Comparison of ENCODE assay signal across 29 cellular contexts in the genomic region with DNA sequence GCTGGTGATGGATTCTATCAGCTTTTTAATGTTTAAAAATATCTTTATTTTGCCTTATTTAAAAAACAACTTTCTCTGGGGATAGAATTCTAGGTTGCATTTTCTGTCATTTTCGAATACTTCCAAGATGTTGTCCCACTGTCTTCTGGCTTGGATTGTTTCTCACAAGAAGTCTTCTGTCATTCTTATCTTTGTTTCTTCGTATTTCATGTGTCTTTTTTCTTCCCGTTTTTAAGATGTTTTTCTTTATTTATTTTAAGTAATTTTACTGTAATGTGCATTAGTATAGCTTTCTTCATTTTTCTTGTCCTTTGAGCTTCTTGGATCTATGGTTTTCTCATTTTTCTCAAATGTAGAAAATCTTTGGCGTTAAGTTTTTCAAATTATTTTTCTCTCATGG. TPM values are rescaled to one million over a fixed set of nuclear protein-coding genes. Genes with fewer than 3 reads are reported as not detected.
DNase-seq lines count a peak whose midpoint lies in the region; ATAC-seq, FAIRE-seq and TF ChIP-seq lines count a peak whose summit lies in the region.
"Had no signal": no experiment of that assay in that cellular context is flagged by ENCODE, and none has a peak within 500 bp of the region (broad histone marks: within the 10 kb centered on the region; RNA-seq: fewer than 3 reads in every experiment).

No MANE protein-coding gene starts in this region.

- intact Hi-C loops in HepG2 (cut with micrococcal nuclease; ENCODE audit: unreplicated experiment) (no loop called here), right lobe of liver (cut with DNase I) (no loop called here)

- FAIRE-seq in HepG2 (lab: Jason Lieb, UNC) (no peak), small intestine (lab: Jason Lieb, UNC) (peak; percentile 39)
- FAIRE-seq: A549, GM12892, H54 had no signal

- H2AFZ ChIP-seq in HepG2 (ENCODE audit: low read length): no peak overlapping the region

- H3K27ac ChIP-seq in HepG2 (ENCODE audit: extremely low read length, insufficient read depth, low read length): no peak overlapping the region
- no peak overlapping the region for H3K27ac ChIP-seq in right lobe of liver
- no peak overlapping the region for H3K27ac ChIP-seq in small intestine (ENCODE audit: low read depth in 1 of 2, low read length in 1 of 2)
- H3K27ac ChIP-seq: A549, C4-2B, KMS-11, SJSA1 had no signal

- H3K27me3 ChIP-seq in HepG2 (ENCODE audit: control insufficient read depth in 1 of 2, insufficient read depth in 2 of 2, low read length in 2 of 2) (no peaks in the 10 kb centered on the region), right lobe of liver (no peaks in the 10 kb centered on the region), small intestine (ENCODE audit: control insufficient read depth in 2 of 2, insufficient read depth in 2 of 2, low read length in 2 of 2) (no peaks in the 10 kb centered on the region)
- H3K27me3 ChIP-seq: SJSA1 had no signal

- H3K4me3 ChIP-seq in HepG2 (replicated peaks in 1 of 3; ENCODE audit: insufficient read depth in 1 of 3, low read depth in 2 of 3, low read length in 3 of 3): no peak overlapping the region
- H3K4me3 ChIP-seq in right lobe of liver: no peak overlapping the region
- H3K4me3 ChIP-seq in NB4 (ENCODE audit: low read depth, low read length): no peak overlapping the region
- no peak overlapping the region for H3K4me3 ChIP-seq in fibroblast of pulmonary artery (replicated peaks; ENCODE audit: low read depth, low read length)
- no peak overlapping the region for H3K4me3 ChIP-seq in small intestine (ENCODE audit: low read depth in 1 of 2, low read length in 2 of 2)
- H3K4me3 ChIP-seq: A549, SJSA1 had no signal

- no peaks in the 10 kb centered on the region for H3K79me2 ChIP-seq in HepG2 (ENCODE audit: insufficient read depth, low read length)

- POLR2A ChIA-PET in HepG2 (lab: Yijun Ruan, JAX): no interaction called here

- H3K36me3 ChIP-seq in HepG2 (replicated peaks in 1 of 2; ENCODE audit: control insufficient read depth in 1 of 2, insufficient read depth in 2 of 2, low read length in 2 of 2): peaks cover 4 to 27% of the 10 kb centered on the region in 2 experiments
- peaks cover 0 to 20% (median 3%) of the 10 kb centered on the region in 4 donors for H3K36me3 ChIP-seq in right lobe of liver
- peaks cover 7 to 10% of the 10 kb centered on the region in 2 donors for H3K36me3 ChIP-seq in small intestine (ENCODE audit: control insufficient read depth in 2 of 2, insufficient read depth in 2 of 2, low read length in 2 of 2)

- CTCF ChIA-PET in HepG2 (lab: Yijun Ruan, JAX; ENCODE audit: low intra/inter-chr PET ratio, low total read pairs): no interaction called here

- no peak for ATAC-seq in HepG2
- no peak for ATAC-seq in right lobe of liver
- no peak for ATAC-seq in HG03565 (IDR thresholded peaks at IDR 0.05; ENCODE audit: unreplicated experiment)
- ATAC-seq: A549; CD8-positive, alpha-beta T cell; T-cell had no signal

- no peak for TF ChIP-seq RAD21 in HepG2 (CRISPR knock-in tag; IDR thresholded peaks at IDR 0.05)

- BruUV-seq in HepG2 (replicated peaks; lab: Mats Ljungman, UMichigan): no TSS peak

- DNase-seq in HepG2 (ENCODE audit: low spot score): no peak
- DNase-seq in right lobe of liver: no peak
- DNase-seq in NB4 (ENCODE audit: low read depth): peak; percentile 6
- DNase-seq in fibroblast of pulmonary artery (ENCODE audit: low read depth): peak; percentile 7
- no peak for DNase-seq in small intestine
- DNase-seq in amygdala (lab: John Stamatoyannopoulos, UW): no peak
- no peak for DNase-seq in LoVo (ENCODE audit: low spot score)
- DNase-seq: Caco-2; CD8-positive, alpha-beta T cell; DMS79; EL; GF-D8; IMR-90; NCI-H1092 treated with DMSO at 0.1 percent for 48 hours; NCI-H1436; NCI-H187 treated with DMSO at 0.1 percent for 48 hours; NCI-H446; NCI-H524 treated with DMSO at 0.1 percent for 48 hours; NCI-H774; Right ventricle myocardium superior; RPMI8226; T-cell had no signal

- H3K9ac ChIP-seq in HepG2 (ENCODE audit: insufficient read depth, low read depth, low read length): no peak overlapping the region
- H3K9ac ChIP-seq: KMS-11 had no signal

- H4K20me1 ChIP-seq in HepG2 (ENCODE audit: insufficient read depth, low read length): no peaks in the 10 kb centered on the region

- TF ChIP-seq POLR2A in HepG2 (IDR thresholded peaks at IDR 0.05; ENCODE audit: insufficient read depth in 1 of 2, low read depth in 2 of 2, low read length in 2 of 2) (no peak), right lobe of liver (IDR thresholded peaks at IDR 0.05) (no peak), NB4 (IDR thresholded peaks at IDR 0.05; ENCODE audit: extremely low read depth, insufficient read length) (no peak)

- H3K4me1 ChIP-seq in HepG2 (ENCODE audit: insufficient read depth, low read length) (no peaks in the 10 kb centered on the region), right lobe of liver (peaks cover 0 to 12% (median 3%) of the 10 kb centered on the region in 4 donors), small intestine (ENCODE audit: control insufficient read depth in 2 of 2, insufficient read depth in 1 of 2, low read depth in 1 of 2, low read length in 1 of 2) (no peaks in the 10 kb centered on the region)
- H3K4me1 ChIP-seq: A549, Caco-2, SJSA1 had no signal

- no peak for TF ChIP-seq EP300 in HepG2 (IDR thresholded peaks at IDR 0.05; ENCODE audit: low read depth in 2 of 2, low read length in 2 of 2)
- TF ChIP-seq EP300 in HepG2 (CRISPR knock-in tag; IDR thresholded peaks at IDR 0.05; ENCODE audit: borderline replicate concordance): no peak

- peaks cover 5% of the 10 kb centered on the region; the same call in 1 of the 2 replicates for H3K9me3 ChIP-seq in HepG2 (ENCODE audit: low read length)
- no peaks in the 10 kb centered on the region for H3K9me3 ChIP-seq in right lobe of liver
- no peaks in the 10 kb centered on the region for H3K9me3 ChIP-seq in small intestine (ENCODE audit: control insufficient read depth, low read depth)
- H3K9me3 ChIP-seq: SJSA1 had no signal

- no peak overlapping the region for H3K4me2 ChIP-seq in HepG2 (ENCODE audit: low read depth, low read length)
- H3K4me2 ChIP-seq: A549, KMS-11 had no signal

- no peak for TF ChIP-seq CTCF in HepG2 (CRISPR knock-in tag; IDR thresholded peaks at IDR 0.05)
- TF ChIP-seq CTCF in right lobe of liver (IDR thresholded peaks at IDR 0.05): no peak
- no peak for TF ChIP-seq CTCF in NB4 (IDR thresholded peaks at IDR 0.05; ENCODE audit: low read depth, low read length)
- TF ChIP-seq CTCF in fibroblast of pulmonary artery (IDR thresholded peaks at IDR 0.05; ENCODE audit: low read length, missing control alignments): no peak

- in situ Hi-C loops in HepG2 (cut with HindIII; ENCODE audit: extremely low pct_ligation_motif_present, low pct_unique_long_range_greater_than_20kb): no loop called here

- WGBS in HepG2 (ENCODE audit: low lambda C conversion rate): 97% methylated on average over 4 of the region's 4 CpGs
- WGBS in right lobe of liver (ENCODE audit: insufficient coverage, low coverage, low lambda C conversion rate, missing lambda C conversion rate): 96% methylated on average over 4 of the region's 4 CpGs
- 96 to 98% (median 97%) methylated on average over 4 of the region's 4 CpGs for WGBS in small intestine, 3 donors

TF ChIP-seq in HepG2, 621 proteins besides CTCF, POLR2A, EP300 and RAD21:
- TF ChIP-seq SP4 (CRISPR knock-in tag; IDR thresholded peaks at IDR 0.05) (no peak), CREBL2 (CRISPR knock-in tag; IDR thresholded peaks at IDR 0.05; ENCODE audit: borderline replicate concordance) (no peak), ZNF124 (CRISPR knock-in tag; IDR thresholded peaks at IDR 0.05) (no peak), ZNF317 (CRISPR knock-in tag; IDR thresholded peaks at IDR 0.05) (peak; percentile 97), ZBTB3 (CRISPR knock-in tag; IDR thresholded peaks at IDR 0.05; ENCODE audit: borderline replicate concordance, low read depth) (no peak)
TF ChIP-seq in HepG2: peak in this region for 1.

RNA-seq across cellular contexts. Expression of gene STX17, which starts 19.1 kb away (rescaled TPM):
- total RNA-seq in HepG2 (2016; rRNA removed; fragmentation: Illumina TruSeq; extraction: Trizol): 25.7 and 28.9 TPM in 2 replicates
- 6.8 and 7.6 TPM in 2 replicates for total RNA-seq in HepG2 (2016; cell fraction: cytosol; rRNA removed; fragmentation: Illumina TruSeq; extraction: Trizol; ENCODE audit: low read depth)
- 23.1 and 30.1 TPM in 2 replicates for total RNA-seq in HepG2 (2016; cell fraction: insoluble cytoplasmic fraction; rRNA removed; fragmentation: Illumina TruSeq; extraction: Trizol)
- total RNA-seq in HepG2 (2016; cell fraction: membrane; rRNA removed; fragmentation: Illumina TruSeq; extraction: Trizol): 13.3 and 13.7 TPM in 2 replicates
- 32.1 and 32.8 TPM in 2 replicates for total RNA-seq in HepG2 (2016; cell fraction: nucleus; rRNA removed; fragmentation: Illumina TruSeq; extraction: Trizol)
- 6.1 and 8.3 TPM in 2 replicates for polyA plus RNA-seq in HepG2 (2011; rRNA removed)
- 4.2 and 6.3 TPM in 2 replicates for polyA plus RNA-seq in HepG2 (2011; cell fraction: cytosol; rRNA removed)
- polyA plus RNA-seq in HepG2 (2011; cell fraction: nucleus; rRNA removed): 9.9 and 11.6 TPM in 2 replicates
- polyA plus RNA-seq in HepG2 (2012): 8.6 and 11.7 TPM in 2 replicates
- 1.4 and 3.9 TPM in 2 replicates for polyA plus RNA-seq in HepG2 (2016; cell fraction: cytosol; fragmentation: Illumina TruSeq; extraction: Trizol; ENCODE audit: low read depth)
- polyA plus RNA-seq in HepG2 (2016; cell fraction: insoluble cytoplasmic fraction; fragmentation: Illumina TruSeq; extraction: Trizol; ENCODE audit: low read depth): 18.0 and 19.7 TPM in 2 replicates
- polyA plus RNA-seq in HepG2 (2016; cell fraction: membrane; fragmentation: Illumina TruSeq; extraction: Trizol; ENCODE audit: low read depth): 5.4 and 5.7 TPM in 2 replicates
- 20.1 and 24.1 TPM in 2 replicates for polyA plus RNA-seq in HepG2 (2016; cell fraction: nucleus; fragmentation: Illumina TruSeq; extraction: Trizol; ENCODE audit: insufficient read depth, low read depth)
- 8.5 and 9.0 TPM in 2 replicates for polyA minus RNA-seq in HepG2 (2011; rRNA and poly(A)+ RNA removed; ENCODE audit: low replicate concordance)
- polyA minus RNA-seq in HepG2 (2011; cell fraction: cytosol; rRNA and poly(A)+ RNA removed): 9.3 and 11.5 TPM in 2 replicates
- polyA minus RNA-seq in HepG2 (2011; cell fraction: nucleus; rRNA and poly(A)+ RNA removed): 48.7 and 50.6 TPM in 2 replicates
- total RNA-seq in right lobe of liver: 10 to 100 TPM; 19.9 to 28.2 (median 23.2) TPM
- 1 to 10 TPM; 7.2 to 9.2 (median 7.8) TPM for polyA plus RNA-seq in small intestine

Comparison
In these comparisons a context has a peak if more than half of its experiments do, and no peak if none do; other contexts are left out.
1. DNase-seq: peak in NB4 (single experiment) and fibroblast of pulmonary artery (single experiment); none in HepG2 (single experiment), right lobe of liver (0 of 3), small intestine (single experiment), amygdala (0 of 56) and LoVo (single experiment).